ENCODE assay signal across 17 cellular contexts in the genomic region with DNA sequence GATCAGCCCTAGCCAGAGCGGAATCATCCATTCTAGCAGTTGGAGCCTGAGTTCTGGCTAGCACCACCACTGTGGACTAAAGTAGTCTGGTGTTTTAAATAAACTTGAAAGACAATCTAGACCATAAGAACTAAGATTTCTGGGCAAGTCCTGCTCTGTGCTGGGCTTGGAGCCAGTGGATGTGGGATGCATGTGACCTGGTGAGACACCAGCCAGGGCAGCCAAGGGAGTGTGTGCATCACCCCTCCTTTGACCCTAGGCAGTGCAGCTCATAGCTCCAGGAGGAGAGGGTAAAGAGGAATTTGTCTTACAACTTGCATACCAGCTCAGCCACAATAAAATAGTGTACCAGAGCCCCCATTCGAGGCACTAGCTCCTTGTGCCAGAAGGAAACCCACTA. TPM values are rescaled to one million over a fixed set of nuclear protein-coding genes. Genes with fewer than 3 reads are reported as not detected.
DNase-seq lines count a peak whose midpoint lies in the region; ATAC-seq and TF ChIP-seq lines count a peak whose summit lies in the region.
"Had no signal": no experiment of that assay in that cellular context is flagged by ENCODE, and none has a peak within 500 bp of the region (broad histone marks: within the 10 kb centered on the region; RNA-seq: fewer than 3 reads in every experiment).

No MANE protein-coding gene starts in this region.

- no peaks in the 10 kb centered on the region for H4K20me1 ChIP-seq in fibroblast of lung (ENCODE audit: control insufficient read depth, extremely low read depth, insufficient read depth, low read length)

- H3K27ac ChIP-seq in fibroblast of lung (ENCODE audit: insufficient read depth, low read length), result peak overlapping the region; percentile 49
- H3K27ac ChIP-seq: esophagus muscularis mucosa had no signal

- ATAC-seq in HG03439 (IDR thresholded peaks at IDR 0.05; ENCODE audit: unreplicated experiment), result no peak
- no peak for ATAC-seq in HG02870 (IDR thresholded peaks at IDR 0.05; ENCODE audit: unreplicated experiment)

- no peak overlapping the region for H3K4me3 ChIP-seq in AG10803 (ENCODE audit: low read length)
- no peak overlapping the region for H3K4me3 ChIP-seq in fibroblast of lung (replicated peaks in 1 of 4; ENCODE audit: control extremely low read depth in 1 of 4, insufficient read depth in 1 of 4, low read depth in 3 of 4, low read length in 4 of 4)
- H3K4me3 ChIP-seq: esophagus muscularis mucosa had no signal

- H2AFZ ChIP-seq in fibroblast of lung (ENCODE audit: low read length), result no peak overlapping the region

- H3K4me1 Mint-ChIP-seq in osteocyte (ENCODE audit: unreplicated experiment), result peaks cover 76% of the 10 kb centered on the region
- H3K4me1 Mint-ChIP-seq: CD14-positive monocyte, neural crest cell had no signal

- no peaks in the 10 kb centered on the region for H3K9me3 ChIP-seq in fibroblast of lung (ENCODE audit: control insufficient read depth, insufficient read depth, low read depth, low read length)
- H3K9me3 ChIP-seq: esophagus muscularis mucosa had no signal

- H3K4me3 Mint-ChIP-seq in osteocyte (ENCODE audit: unreplicated experiment), result no peak overlapping the region
- H3K4me3 Mint-ChIP-seq: CD14-positive monocyte, neural crest cell had no signal

- H3K4me1 ChIP-seq in fibroblast of lung (ENCODE audit: control insufficient read depth, extremely low read depth, insufficient read depth, low read length), result peaks cover 16% of the 10 kb centered on the region
- H3K4me1 ChIP-seq: esophagus muscularis mucosa had no signal

- H3K27me3 Mint-ChIP-seq in osteocyte (ENCODE audit: unreplicated experiment), result no peaks in the 10 kb centered on the region

- H3K9me3 Mint-ChIP-seq in osteocyte (ENCODE audit: unreplicated experiment), result peaks cover 22% of the 10 kb centered on the region
- H3K9me3 Mint-ChIP-seq: activated T-helper 2 cell treated with anti-CD3 and anti-CD28 coated beads, Interferon-gamma antibody, Interleukin-2, Interleukin-4, amounts not matched to agents 10 μg/mL and 5 μg/mL and 100 μg/mL, durations not matched to agents 14 hours and 24 hours and 36 hours; neural crest cell had no signal

- no peaks in the 10 kb centered on the region for H3K36me3 ChIP-seq in fibroblast of lung (ENCODE audit: control insufficient read depth, insufficient read depth, low read length)
- H3K36me3 ChIP-seq: esophagus muscularis mucosa had no signal

- TF ChIP-seq CTCF in AG10803 (conservative IDR thresholded peaks at IDR 0.05; ENCODE audit: low read length) (no peak), fibroblast of lung (conservative IDR thresholded peaks at IDR 0.05 in 1 of 2, IDR thresholded peaks at IDR 0.05 in 1 of 2; ENCODE audit: low read depth in 1 of 2, low read length in 2 of 2) (no peak), osteocyte (IDR thresholded peaks at IDR 0.05) (no peak)

- H3K27ac Mint-ChIP-seq in osteocyte (ENCODE audit: unreplicated experiment), result peak overlapping the region; percentile 81
- H3K27ac Mint-ChIP-seq: activated T-helper 2 cell treated with anti-CD3 and anti-CD28 coated beads, Interferon-gamma antibody, Interleukin-2, Interleukin-4, amounts not matched to agents 10 μg/mL and 5 μg/mL and 100 μg/mL, durations not matched to agents 14 hours and 24 hours and 36 hours had no signal

- peak; percentile 82 for DNase-seq in AG10803 (ENCODE audit: low read depth)
- DNase-seq in RPMI7951 (ENCODE audit: low read depth), result peak; percentile 93
- peak; percentile 89 to 92 for DNase-seq in fibroblast of lung (ENCODE audit: low read depth in 2 of 2)
- DNase-seq in osteocyte (ENCODE audit: extremely low spot score, unreplicated experiment), result no peak
- no peak for DNase-seq in SHP77 (lab: John Stamatoyannopoulos, UW)
- DNase-seq in SKM-1 treated with dmso at 0.1 percent for 144 hours (lab: John Stamatoyannopoulos, UW; ENCODE audit: unreplicated experiment), result no peak
- DNase-seq: activated CD4-positive, alpha-beta T cell treated with anti-CD3 and anti-CD28 coated beads for 1 hour; central memory CD4-positive, alpha-beta T cell; SHP77 treated with DMSO at 0.1 percent for 48 hours; stimulated activated CD4-positive, alpha-beta T cell treated with anti-CD3 and anti-CD28 coated beads, Interleukin-15, amount 100 ng/mL, for 24 hours; stimulated activated CD8-positive, alpha-beta memory T cell treated with anti-CD3 and anti-CD28 coated beads, Interleukin-4, amount 100 ng/mL, for 48 hours had no signal

- no peaks in the 10 kb centered on the region for H3K27me3 ChIP-seq in fibroblast of lung (ENCODE audit: control insufficient read depth, insufficient read depth, low read length)
- H3K27me3 ChIP-seq: esophagus muscularis mucosa had no signal

- peaks cover 3% of the 10 kb centered on the region for H3K79me2 ChIP-seq in fibroblast of lung (ENCODE audit: control insufficient read depth, insufficient read depth, low read length)

- no peak overlapping the region for H3K9ac ChIP-seq in fibroblast of lung (ENCODE audit: insufficient read depth, low read length)

- peaks cover 66% of the 10 kb centered on the region for H3K36me3 Mint-ChIP-seq in osteocyte (ENCODE audit: unreplicated experiment)
- H3K36me3 Mint-ChIP-seq: CD14-positive monocyte had no signal

- peak overlapping the region; percentile 55 for H3K4me2 ChIP-seq in fibroblast of lung (ENCODE audit: extremely low read depth, insufficient read depth, low read length)

RNA-seq across cellular contexts. Expression of gene ITGBL1, which starts 21.0 kb away (rescaled TPM):
- total RNA-seq in RPMI7951 (2014; rRNA removed; shearing (Covaris generic)), result 57.1 and 69.0 TPM in 2 replicates
- total RNA-seq in fibroblast of lung (19.0 and 45.1 TPM in 2 replicates), osteocyte (1,450 and 1,519 TPM in 2 replicates)
- polyA plus RNA-seq in fibroblast of lung, result 87.4 and 137 TPM in 2 replicates
- 52.6 and 83.8 TPM in 2 replicates for polyA plus RNA-seq in fibroblast of lung (2012)
- 21.0 and 23.8 TPM in 2 replicates for polyA minus RNA-seq in fibroblast of lung (ENCODE audit: low replicate concordance)
- total RNA-seq: activated T-helper 2 cell treated with anti-CD3 and anti-CD28 coated beads, Interferon-gamma antibody, Interleukin-2, Interleukin-4, amounts not matched to agents 10 μg/mL and 5 μg/mL and 100 μg/mL, durations not matched to agents 14 hours and 24 hours and 36 hours; neural crest cell had no signal
- polyA plus RNA-seq: CD14-positive monocyte had no signal

RNA-seq across cellular contexts. Expression of gene NALCN, which starts 57.1 kb away (rescaled TPM):
- 2.9 and 3.2 TPM in 2 replicates for total RNA-seq in RPMI7951 (2014; rRNA removed; shearing (Covaris generic))
- 0.77 and 1.5 TPM in 2 replicates for total RNA-seq in fibroblast of lung
- 1.9 and 2.7 TPM in 2 replicates for polyA plus RNA-seq in fibroblast of lung
- polyA plus RNA-seq in fibroblast of lung (2012), result 1.2 and 1.5 TPM in 2 replicates
- 0.22 and 1.2 TPM in 2 replicates for polyA minus RNA-seq in fibroblast of lung (ENCODE audit: low replicate concordance)
- 58.3 and 58.8 TPM in 2 replicates for total RNA-seq in osteocyte
- total RNA-seq: activated T-helper 2 cell treated with anti-CD3 and anti-CD28 coated beads, Interferon-gamma antibody, Interleukin-2, Interleukin-4, amounts not matched to agents 10 μg/mL and 5 μg/mL and 100 μg/mL, durations not matched to agents 14 hours and 24 hours and 36 hours had no signal
- polyA plus RNA-seq: CD14-positive monocyte had no signal

Comparison
In these comparisons a context has a peak if more than half of its experiments do, and no peak if none do; other contexts are left out.
1. DNase-seq: peak in AG10803 (single experiment), RPMI7951 (single experiment) and fibroblast of lung (2 of 2); none in osteocyte (single experiment), SHP77 (0 of 2) and SKM-1 treated with dmso at 0.1 percent for 144 hours (single experiment).
2. RNA of gene ITGBL1, which starts 21.0 kb away (total RNA-seq): 1,450 to 1,519 TPM in osteocyte; 57.1 to 69.0 TPM in RPMI7951 and 19.0 to 45.1 TPM in fibroblast of lung; every median in the first group is over 10 times any median in the second.
3. RNA of gene NALCN, which starts 57.1 kb away (total RNA-seq): 58.3 to 58.8 TPM in osteocyte; 2.9 to 3.2 TPM in RPMI7951 and 0.77 to 1.5 TPM in fibroblast of lung; every median in the first group is over 10 times any median in the second.